ENCODE assay signal across 20 cellular contexts in genomic region chr16:85374571-85374872, GRCh38.
DNase-seq lines count a peak whose midpoint lies in the region; ATAC-seq and TF ChIP-seq lines count a peak whose summit lies in the region.
"Had no signal": no experiment of that assay in that cellular context is flagged by ENCODE, and none has a peak within 500 bp of the region (broad histone marks: within the 10 kb centered on the region; RNA-seq: fewer than 3 reads in every experiment).

No MANE protein-coding gene starts in this region.

- ATAC-seq in activated naive CD8-positive, alpha-beta T cell treated with anti-CD3 and anti-CD28 coated beads, Interleukin-2, amount 10 ng/mL, durations not matched to agents 7 days and 5 days (ENCODE audit: low read depth), result no peak
- no peak for ATAC-seq in WTC11
- no peak for ATAC-seq in GM21381 (IDR thresholded peaks at IDR 0.05; ENCODE audit: unreplicated experiment)
- ATAC-seq: A549, T-cell had no signal

- H3K23ac ChIP-seq in mesendoderm (ENCODE audit: low read length), result no peak overlapping the region

- H3K36me3 Mint-ChIP-seq in activated naive CD8-positive, alpha-beta T cell treated with anti-CD3 and anti-CD28 coated beads, Interleukin-2, amount 10 ng/mL, durations not matched to agents 7 days and 5 days, result no peaks in the 10 kb centered on the region
- H3K36me3 Mint-ChIP-seq in activated naive CD8-positive, alpha-beta T cell treated with anti-CD3 and anti-CD28 coated beads for 36 hours, result no peaks in the 10 kb centered on the region
- H3K36me3 Mint-ChIP-seq in WTC11 (no peaks in the 10 kb centered on the region), type B pancreatic cell (no peaks in the 10 kb centered on the region)
- H3K36me3 Mint-ChIP-seq: T-cell had no signal

- no peak overlapping the region for H2AK5ac ChIP-seq in mesendoderm (ENCODE audit: low read length)

- H3K79me2 ChIP-seq in mesendoderm (ENCODE audit: control insufficient read depth, insufficient read depth, low read length), result no peaks in the 10 kb centered on the region

- no peak overlapping the region for H3K4me2 ChIP-seq in mesendoderm (ENCODE audit: low read length)
- H3K4me2 ChIP-seq: A549 had no signal

- no peaks in the 10 kb centered on the region for H3K4me1 ChIP-seq in mesendoderm (ENCODE audit: control insufficient read depth, low read depth, low read length)
- H3K4me1 ChIP-seq: HAP-1 had no signal

- DNase-seq in activated naive CD8-positive, alpha-beta T cell treated with anti-CD3 and anti-CD28 coated beads, Interleukin-2, amount 10 ng/mL, durations not matched to agents 7 days and 5 days, result no peak
- no peak for DNase-seq in activated naive CD8-positive, alpha-beta T cell treated with anti-CD3 and anti-CD28 coated beads for 36 hours
- no peak for DNase-seq in WTC11 (ENCODE audit: low spot score)
- no peak for DNase-seq in mesendoderm
- no peak for DNase-seq in type B pancreatic cell (ENCODE audit: extremely low spot score, unreplicated experiment)
- no peak for DNase-seq in inferior parietal cortex (ENCODE audit: extremely low spot score)
- no peak for DNase-seq in kidney glomerular epithelial cell (lab: John Stamatoyannopoulos, UW)
- DNase-seq: EL, KBM-7, NCI-H1048, NCI-H187, NCI-H2171, NCI-H446 treated with DMSO at 0.1 percent for 48 hours, NCI-H774, T-cell had no signal

- no peaks in the 10 kb centered on the region for H3K36me3 ChIP-seq in mesendoderm (ENCODE audit: control insufficient read depth, insufficient read depth, low read length)
- H3K36me3 ChIP-seq: HAP-1 had no signal

- peak overlapping the region; percentile 15 for H3K56ac ChIP-seq in mesendoderm (ENCODE audit: low read length)

- H2BK120ac ChIP-seq in mesendoderm (ENCODE audit: low read depth, low read length), result no peak overlapping the region

- H4K5ac ChIP-seq in mesendoderm (ENCODE audit: low read length), result no peak overlapping the region

- peaks cover 7% of the 10 kb centered on the region for H3K27me3 Mint-ChIP-seq in activated naive CD8-positive, alpha-beta T cell treated with anti-CD3 and anti-CD28 coated beads, Interleukin-2, amount 10 ng/mL, durations not matched to agents 7 days and 5 days
- H3K27me3 Mint-ChIP-seq in activated naive CD8-positive, alpha-beta T cell treated with anti-CD3 and anti-CD28 coated beads for 36 hours, result peaks cover 10% of the 10 kb centered on the region
- H3K27me3 Mint-ChIP-seq in WTC11 (ENCODE audit: low read depth) (no peaks in the 10 kb centered on the region), type B pancreatic cell (no peaks in the 10 kb centered on the region)

- H3K27ac Mint-ChIP-seq in activated naive CD8-positive, alpha-beta T cell treated with anti-CD3 and anti-CD28 coated beads, Interleukin-2, amount 10 ng/mL, durations not matched to agents 7 days and 5 days, result peak overlapping the region; percentile 15
- H3K27ac Mint-ChIP-seq in activated naive CD8-positive, alpha-beta T cell treated with anti-CD3 and anti-CD28 coated beads for 36 hours, result no peak overlapping the region
- H3K27ac Mint-ChIP-seq in WTC11 (0 out of 2 replicates have a peak overlapping the region, but pooled peaks have one; percentile 71), type B pancreatic cell (peak overlapping the region; percentile 52)
- H3K27ac Mint-ChIP-seq: T-cell had no signal

- no CpG with 5 or more reads among the region's 10 CpGs for WGBS in mesendoderm (ENCODE audit: extremely low coverage, insufficient coverage, low lambda C conversion rate)

- no peaks in the 10 kb centered on the region for H3K27me3 ChIP-seq in mesendoderm (ENCODE audit: insufficient read depth, low read length, poor library complexity)

- no peaks in the 10 kb centered on the region for H3K9me3 Mint-ChIP-seq in activated naive CD8-positive, alpha-beta T cell treated with anti-CD3 and anti-CD28 coated beads, Interleukin-2, amount 10 ng/mL, durations not matched to agents 7 days and 5 days
- no peaks in the 10 kb centered on the region for H3K9me3 Mint-ChIP-seq in activated naive CD8-positive, alpha-beta T cell treated with anti-CD3 and anti-CD28 coated beads for 36 hours
- H3K9me3 Mint-ChIP-seq in WTC11 (no peaks in the 10 kb centered on the region), type B pancreatic cell (no peaks in the 10 kb centered on the region)
- H3K9me3 Mint-ChIP-seq: T-cell had no signal

- peaks cover 2% of the 10 kb centered on the region for H3K79me1 ChIP-seq in mesendoderm (ENCODE audit: low read length)

- POLR2A ChIA-PET in activated naive CD8-positive, alpha-beta T cell treated with anti-CD3 and anti-CD28 coated beads, Interleukin-2, amount 10 ng/mL, durations not matched to agents 7 days and 5 days (lab: Charles Lee), result no interaction called here
- POLR2A ChIA-PET in WTC11 (lab: Charles Lee), result no interaction called here

- TF ChIP-seq CTCF in WTC11 (IDR thresholded peaks at IDR 0.05), result no peak
- TF ChIP-seq CTCF in type B pancreatic cell (conservative IDR thresholded peaks at IDR 0.05), result no peak

- no peak overlapping the region for H3K4ac ChIP-seq in mesendoderm (ENCODE audit: low read depth, low read length)

- no peak overlapping the region for H2BK5ac ChIP-seq in mesendoderm (ENCODE audit: low read length)

- H3K9ac ChIP-seq in mesendoderm (ENCODE audit: low read length), result no peak overlapping the region

- no peak overlapping the region for H3K18ac ChIP-seq in mesendoderm (ENCODE audit: low read length)

- H3K27ac ChIP-seq in mesendoderm (ENCODE audit: low read depth, low read length), result no peak overlapping the region
- H3K27ac ChIP-seq: A549, C4-2B, HL-60 had no signal

- no peak overlapping the region for H2BK15ac ChIP-seq in mesendoderm (replicated peaks; ENCODE audit: low read depth)

- H3K4me3 Mint-ChIP-seq in activated naive CD8-positive, alpha-beta T cell treated with anti-CD3 and anti-CD28 coated beads, Interleukin-2, amount 10 ng/mL, durations not matched to agents 7 days and 5 days, result no peak overlapping the region
- H3K4me3 Mint-ChIP-seq in activated naive CD8-positive, alpha-beta T cell treated with anti-CD3 and anti-CD28 coated beads for 36 hours, result no peak overlapping the region
- H3K4me3 Mint-ChIP-seq in WTC11, result no peak overlapping the region
- no peak overlapping the region for H3K4me3 Mint-ChIP-seq in type B pancreatic cell
- H3K4me3 Mint-ChIP-seq: T-cell had no signal

- H4K8ac ChIP-seq in mesendoderm (ENCODE audit: low read depth, low read length), result no peak overlapping the region

- no peak overlapping the region for H3K4me3 ChIP-seq in mesendoderm (ENCODE audit: low read length)
- H3K4me3 ChIP-seq: A549, HAP-1 had no signal

- CTCF ChIA-PET in WTC11 (lab: Charles Lee), result no interaction called here

- peaks cover 9% of the 10 kb centered on the region for H3K4me1 Mint-ChIP-seq in activated naive CD8-positive, alpha-beta T cell treated with anti-CD3 and anti-CD28 coated beads, Interleukin-2, amount 10 ng/mL, durations not matched to agents 7 days and 5 days
- peaks cover 6% of the 10 kb centered on the region for H3K4me1 Mint-ChIP-seq in activated naive CD8-positive, alpha-beta T cell treated with anti-CD3 and anti-CD28 coated beads for 36 hours
- H3K4me1 Mint-ChIP-seq in WTC11, result peaks cover 2% of the 10 kb centered on the region; the same call in 1 of the 2 replicates
- peaks cover 26% of the 10 kb centered on the region for H3K4me1 Mint-ChIP-seq in type B pancreatic cell (ENCODE audit: unreplicated experiment)
- H3K4me1 Mint-ChIP-seq: T-cell had no signal

TF ChIP-seq in WTC11, 78 proteins besides CTCF, POLR2A, EP300 and RAD21 (continues in another document):
- no peak for TF ChIP-seq RORB (CRISPR knock-in tag; IDR thresholded peaks at IDR 0.05)
- no peak for TF ChIP-seq E2F5 (CRISPR knock-in tag; IDR thresholded peaks at IDR 0.05)
- no peak for TF ChIP-seq ZNF121 (CRISPR knock-in tag; IDR thresholded peaks at IDR 0.05)
- TF ChIP-seq HMGXB4 (CRISPR knock-in tag; IDR thresholded peaks at IDR 0.05), result no peak
- no peak for TF ChIP-seq ATF2 (CRISPR knock-in tag; IDR thresholded peaks at IDR 0.05; ENCODE audit: borderline replicate concordance, low read depth)
- no peak for TF ChIP-seq ETV6 (CRISPR knock-in tag; IDR thresholded peaks at IDR 0.05)
- TF ChIP-seq IRF2 (CRISPR knock-in tag; IDR thresholded peaks at IDR 0.05; ENCODE audit: borderline replicate concordance, low read depth), result no peak
- TF ChIP-seq RELA (CRISPR knock-in tag; IDR thresholded peaks at IDR 0.05; ENCODE audit: borderline replicate concordance), result no peak
- no peak for TF ChIP-seq MAX (CRISPR knock-in tag; IDR thresholded peaks at IDR 0.05)
